8 cellular contexts compared by ENCODE assay signal in the genomic region with DNA sequence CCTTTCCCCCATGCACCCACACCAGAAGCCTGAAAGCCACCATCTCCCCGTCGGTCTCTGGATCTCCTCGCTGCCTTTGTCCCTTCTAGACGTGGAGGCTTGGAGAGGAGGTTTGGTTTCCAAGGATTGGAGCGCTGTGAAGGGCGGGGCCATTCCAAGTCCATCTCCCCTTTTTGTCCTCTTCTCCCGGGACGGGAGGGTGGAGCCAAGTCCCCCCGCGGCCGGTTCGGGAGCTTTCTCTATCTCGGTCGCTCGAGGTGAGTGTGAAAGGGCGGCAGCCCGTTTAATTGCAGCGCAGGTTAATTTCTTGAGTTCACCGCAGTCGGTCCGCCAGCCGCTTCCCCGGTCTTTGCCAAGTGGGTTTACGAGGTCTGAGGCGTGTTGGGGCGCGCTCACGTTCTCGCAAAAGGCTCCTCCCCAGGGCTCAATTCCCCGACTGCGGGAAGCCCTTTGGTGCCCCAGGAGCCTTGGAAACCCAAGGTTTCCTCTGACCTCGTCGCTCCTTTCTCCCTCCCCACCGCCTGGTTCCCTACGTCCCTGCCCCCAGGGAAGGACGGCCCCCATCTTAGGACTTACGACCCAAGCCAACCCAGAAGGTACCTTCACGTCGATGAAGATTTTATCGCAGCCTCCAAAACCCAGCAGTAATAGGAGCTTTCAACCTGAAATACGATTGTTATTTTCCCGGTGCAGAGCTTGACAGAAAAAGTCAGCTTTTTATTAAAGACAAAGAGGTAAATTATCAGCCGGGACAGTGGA. TPM values are rescaled to one million over a fixed set of nuclear protein-coding genes. Genes with fewer than 3 reads are reported as not detected.
DNase-seq lines count a peak whose midpoint lies in the region; TF ChIP-seq lines count a peak whose summit lies in the region.

No MANE protein-coding gene starts in this region.

- peaks cover 0 to 14% of the 10 kb centered on the region in 2 donors for H3K36me3 Mint-ChIP-seq in CD14-positive monocyte
- peaks cover 4% of the 10 kb centered on the region for H3K36me3 Mint-ChIP-seq in neural progenitor cell

- intact Hi-C loops in CD14-positive monocyte (cut with micrococcal nuclease) (no loop called here), esophagus squamous epithelium (cut with DNase I) (no loop called here)

- peak overlapping the region; percentile 96 for H3K4me2 ChIP-seq in neural progenitor cell

- peaks cover 0 to 37% (median 8%) of the 10 kb centered on the region in 3 donors for H3K4me1 ChIP-seq in esophagus squamous epithelium
- H3K4me1 ChIP-seq in neural progenitor cell, result peaks cover 16% of the 10 kb centered on the region

- no peaks in the 10 kb centered on the region for H4K20me1 ChIP-seq in neural progenitor cell (ENCODE audit: low read depth)

- peak overlapping the region; percentile 44 for H2AFZ ChIP-seq in neural progenitor cell (replicated peaks)

- no peak for TF ChIP-seq CTCF in CD14-positive monocyte (IDR thresholded peaks at IDR 0.05)
- TF ChIP-seq CTCF in esophagus squamous epithelium (IDR thresholded peaks at IDR 0.05), result peak in 1 of 6 experiments; percentile 2
- TF ChIP-seq CTCF in neural progenitor cell (IDR thresholded peaks at IDR 0.05), result no peak

- peak overlapping the region; percentile 40 to 89 (median 78) for H3K4me3 ChIP-seq in esophagus squamous epithelium
- H3K4me3 ChIP-seq in neural progenitor cell, result peak overlapping the region; percentile 90

- no peak for DNase-seq in CD14-positive monocyte (ENCODE audit: low spot score)
- DNase-seq in NCI-H2171 treated with DMSO at 0.1 percent for 48 hours (lab: John Stamatoyannopoulos, UW), result peak; percentile 82
- DNase-seq in esophagus squamous epithelium (lab: John Stamatoyannopoulos, UW), result no peak
- DNase-seq in neural progenitor cell (ENCODE audit: low spot score), result peak; percentile 85
- no peak for DNase-seq in effector CD4-positive, alpha-beta T cell
- DNase-seq in HuH-7 (ENCODE audit: low spot score), result no peak
- DNase-seq in HuH-7.5 (ENCODE audit: low spot score), result no peak
- no peak for DNase-seq in activated naive CD4-positive, alpha-beta T cell treated with anti-CD3 and anti-CD28 coated beads, Interleukin-2, amount 50 U/mL, for 16 hours

- H3K27ac Mint-ChIP-seq in CD14-positive monocyte (peak overlapping the region in 1 of 7 donors; percentile 28), neural progenitor cell (peak overlapping the region; percentile 91)

- peak overlapping the region; percentile 49 for H3K9ac ChIP-seq in neural progenitor cell

- H3F3A ChIP-seq in neural progenitor cell (ENCODE audit: low read depth), result peaks cover 46% of the 10 kb centered on the region

- H3K4me1 Mint-ChIP-seq in CD14-positive monocyte (peaks cover 49% of the 10 kb centered on the region), neural progenitor cell (peaks cover 14% of the 10 kb centered on the region)

- H3K36me3 ChIP-seq in esophagus squamous epithelium (no peaks in the 10 kb centered on the region), neural progenitor cell (no peaks in the 10 kb centered on the region)

- H3K9me3 Mint-ChIP-seq in CD14-positive monocyte (peaks cover 0 to 37% (median 16%) of the 10 kb centered on the region in 7 donors), neural progenitor cell (peaks cover 2% of the 10 kb centered on the region)

- H3K27me3 Mint-ChIP-seq in CD14-positive monocyte (ENCODE audit: low read depth in 3 of 3) (peaks cover 74 to 81% (median 77%) of the 10 kb centered on the region in 3 donors), neural progenitor cell (ENCODE audit: insufficient read depth, low read depth) (peaks cover 16% of the 10 kb centered on the region)

- peaks cover 76% of the 10 kb centered on the region for H3K79me2 ChIP-seq in neural progenitor cell (ENCODE audit: low read depth)

- peaks cover 0 to 24% (median 0%) of the 10 kb centered on the region in 4 donors for H3K27me3 ChIP-seq in esophagus squamous epithelium
- H3K27me3 ChIP-seq in neural progenitor cell, result no peaks in the 10 kb centered on the region

- WGBS in esophagus squamous epithelium, 2 donors, result 2 to 8% methylated on average over 16 to 31 of the region's 43 CpGs

- H3K27ac ChIP-seq in esophagus squamous epithelium (peak overlapping the region; percentile 72 to 96 (median 92)), neural progenitor cell (peak overlapping the region; percentile 90)

- H3K4me3 Mint-ChIP-seq in CD14-positive monocyte, result peak overlapping the region; percentile 24 to 82
- peak overlapping the region; percentile 97 for H3K4me3 Mint-ChIP-seq in neural progenitor cell

- TF ChIP-seq POLR2A in esophagus squamous epithelium (IDR thresholded peaks at IDR 0.05), result no peak

- H3K9me3 ChIP-seq in esophagus squamous epithelium (no peaks in the 10 kb centered on the region), neural progenitor cell (ENCODE audit: low read depth) (no peaks in the 10 kb centered on the region)

RNA-seq across cellular contexts. Expression of a gene that starts 2.8 kb away (rescaled TPM):
- not detected for polyA plus RNA-seq in CD14-positive monocyte
- total RNA-seq in esophagus squamous epithelium (10 to 100 TPM; 17.8 to 22.3 (median 21.4) TPM), neural progenitor cell (ENCODE audit: low replicate concordance) (81.8 and 93.4 TPM in 2 replicates)

Comparison
In these comparisons a context has a peak if more than half of its experiments do, and no peak if none do; other contexts are left out.
1. DNase-seq: peak in NCI-H2171 treated with DMSO at 0.1 percent for 48 hours (single experiment) and neural progenitor cell (single experiment); none in CD14-positive monocyte (single experiment), esophagus squamous epithelium (single experiment), effector CD4-positive, alpha-beta T cell (single experiment), HuH-7 (single experiment), HuH-7.5 (single experiment) and activated naive CD4-positive, alpha-beta T cell treated with anti-CD3 and anti-CD28 coated beads, Interleukin-2, amount 50 U/mL, for 16 hours (single experiment).